Comparison of ENCODE assay signal across 9 cellular contexts in the genomic region with DNA sequence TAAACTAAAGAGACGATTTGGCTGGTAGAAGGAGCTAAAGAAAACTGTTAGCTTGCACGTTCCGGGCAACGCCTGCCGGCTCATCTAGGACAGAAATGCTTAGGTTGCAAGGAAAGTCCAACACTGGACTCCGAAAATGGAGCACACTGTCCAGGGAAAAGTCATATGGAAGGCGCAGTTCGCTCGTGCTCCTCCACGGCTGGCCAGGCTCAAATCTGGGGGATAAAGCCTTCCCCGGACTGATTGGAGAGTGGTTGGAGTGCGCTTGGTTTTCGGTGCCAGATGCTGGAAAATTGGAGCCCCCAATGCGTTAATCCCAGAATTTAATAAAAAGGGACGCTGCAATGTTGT. TPM values are rescaled to one million over a fixed set of nuclear protein-coding genes. Genes with fewer than 3 reads are reported as not detected.
DNase-seq lines count a peak whose midpoint lies in the region; TF ChIP-seq lines count a peak whose summit lies in the region.
"Had no signal": no experiment of that assay in that cellular context is flagged by ENCODE, and none has a peak within 500 bp of the region (broad histone marks: within the 10 kb centered on the region; RNA-seq: fewer than 3 reads in every experiment).

No MANE protein-coding gene starts in this region.

- no peaks in the 10 kb centered on the region for H3K27me3 ChIP-seq in SJCRH30
- peaks cover 29% of the 10 kb centered on the region for H3K27me3 ChIP-seq in osteoblast (ENCODE audit: insufficient read depth, low read length)

- no peaks in the 10 kb centered on the region for H3K36me3 ChIP-seq in SJCRH30
- H3K36me3 ChIP-seq in osteoblast (ENCODE audit: insufficient read depth, low read length): no peaks in the 10 kb centered on the region

- peak overlapping the region; percentile 67 for H3K4me2 ChIP-seq in osteoblast (ENCODE audit: insufficient read depth, low read length)

- peaks cover 14% of the 10 kb centered on the region for H3K9me3 Mint-ChIP-seq in glutamatergic neuron (ENCODE audit: unreplicated experiment)

- TF ChIP-seq CTCF in AG10803 (conservative IDR thresholded peaks at IDR 0.05; ENCODE audit: low read length) (no peak), glutamatergic neuron (IDR thresholded peaks at IDR 0.05; ENCODE audit: partially characterized antibody, unreplicated experiment) (no peak), osteoblast (IDR thresholded peaks at IDR 0.05; ENCODE audit: extremely low read depth, low read depth, low read length) (no peak)

- H3K4me1 ChIP-seq in SJCRH30 (0 out of 2 replicates have a peak, but pooled peaks cover 4% of the 10 kb centered on the region), osteoblast (ENCODE audit: insufficient read depth, low read length) (peaks cover 2% of the 10 kb centered on the region)

- DNase-seq in AG10803 (ENCODE audit: low read depth) (no peak), SJCRH30 (peak in 1 of 2 experiments; percentile 24), glutamatergic neuron (no peak), osteoblast (ENCODE audit: insufficient read length, low spot score, missing footprints) (no peak), kidney glomerular epithelial cell (lab: John Stamatoyannopoulos, UW) (no peak), DMS79 treated with DMSO at 0.1 percent for 48 hours (lab: John Stamatoyannopoulos, UW) (no peak), NCI-H1048 (lab: John Stamatoyannopoulos, UW) (no peak)
- no peak for DNase-seq in activated CD8-positive, alpha-beta memory T cell treated with anti-CD3 and anti-CD28 coated beads for 24 hours

- H3K27ac Mint-ChIP-seq in glutamatergic neuron (ENCODE audit: unreplicated experiment): peak overlapping the region; percentile 79

- H3K27me3 Mint-ChIP-seq in glutamatergic neuron (ENCODE audit: unreplicated experiment): peaks cover 8% of the 10 kb centered on the region

- no peaks in the 10 kb centered on the region for H3K9me3 ChIP-seq in SJCRH30 (replicated peaks)
- H3K9me3 ChIP-seq in osteoblast (ENCODE audit: low read depth, low read length): no peaks in the 10 kb centered on the region

- peak overlapping the region; percentile 11 for H2AFZ ChIP-seq in osteoblast (ENCODE audit: low read length)

- H4K20me1 ChIP-seq in osteoblast (ENCODE audit: insufficient read depth, low read length): no peaks in the 10 kb centered on the region

- H3K27ac ChIP-seq in SJCRH30: no peak overlapping the region
- H3K27ac ChIP-seq in osteoblast (ENCODE audit: low read depth, low read length): no peak overlapping the region

- H3K36me3 Mint-ChIP-seq in glutamatergic neuron (ENCODE audit: unreplicated experiment): no peaks in the 10 kb centered on the region

- H3K4me1 Mint-ChIP-seq in glutamatergic neuron (ENCODE audit: low read depth, unreplicated experiment): peaks cover 19% of the 10 kb centered on the region

- peak overlapping the region; percentile 39 for H3K4me3 ChIP-seq in AG10803 (ENCODE audit: low read length)
- H3K4me3 ChIP-seq in SJCRH30: peak overlapping the region; percentile 61
- peak overlapping the region; percentile 65 for H3K4me3 ChIP-seq in osteoblast (ENCODE audit: insufficient read depth, low read length)
- H3K4me3 ChIP-seq: K562 had no signal

- no peaks in the 10 kb centered on the region for H3K79me2 ChIP-seq in osteoblast (ENCODE audit: insufficient read depth, low read length)

- H3K4me3 Mint-ChIP-seq in glutamatergic neuron (ENCODE audit: unreplicated experiment): peak overlapping the region; percentile 93

RNA-seq across cellular contexts. Expression of gene CDH6, which starts 0.9 kb away (rescaled TPM):
- total RNA-seq in SJCRH30 (2014; rRNA removed; shearing (Covaris generic)): 8.3 and 8.7 TPM in 2 replicates
- 178 TPM for total RNA-seq in glutamatergic neuron (ENCODE audit: unreplicated experiment)
- 9.4 and 16.3 TPM in 2 replicates for total RNA-seq in osteoblast
- total RNA-seq: K562 had no signal

Comparison
In these comparisons a context has a peak if more than half of its experiments do, and no peak if none do; other contexts are left out.
1. RNA of gene CDH6, which starts 0.9 kb away (total RNA-seq): 178 TPM in glutamatergic neuron (single experiment); 9.4 to 16.3 TPM in osteoblast and 8.3 to 8.7 TPM in SJCRH30; every median in the first group is over 10 times any median in the second.
2. Peak in every context shown above with its lines, with median percentiles within 50 percentile points of each other: H3K4me3 ChIP-seq.